In the genomic region with DNA sequence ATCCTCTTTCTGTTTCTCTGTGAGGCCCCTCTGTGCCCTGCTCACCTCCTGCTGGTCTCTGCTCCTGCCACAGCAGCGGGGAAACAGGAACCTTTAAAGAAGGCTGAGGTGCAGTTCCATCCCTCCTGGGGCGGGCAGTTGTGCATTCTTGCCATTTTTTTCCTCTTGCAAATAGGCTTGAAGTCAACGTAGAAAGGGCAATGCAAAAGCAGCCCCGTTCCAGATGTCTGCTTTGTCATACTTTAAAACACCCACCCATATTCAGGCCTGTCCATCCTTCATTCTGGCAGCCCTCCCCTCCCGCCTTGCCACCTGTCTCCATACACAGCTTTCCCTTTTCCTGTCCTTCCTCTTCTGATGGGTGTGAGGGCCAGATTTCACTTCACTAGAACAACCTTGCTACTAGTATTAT, we compare ENCODE assay signal across 9 cellular contexts.
DNase-seq lines count a peak whose midpoint lies in the region; ATAC-seq, FAIRE-seq and TF ChIP-seq lines count a peak whose summit lies in the region.
"Had no signal": no experiment of that assay in that cellular context is flagged by ENCODE, and none has a peak within 500 bp of the region (broad histone marks: within the 10 kb centered on the region; RNA-seq: fewer than 3 reads in every experiment).

No MANE protein-coding gene starts in this region.

- FAIRE-seq in D721Med (lab: Jason Lieb, UNC): no peak
- FAIRE-seq: colon had no signal

- peak; percentile 38 for DNase-seq in KBM-7
- DNase-seq in cardiac fibroblast (ENCODE audit: low read depth in 2 of 2): peak; percentile 92 to 93
- DNase-seq in suprapubic skin (ENCODE audit: low spot score in 2 of 2): no peak
- DNase-seq in D721Med (ENCODE audit: insufficient read length, low spot score): no peak

- no peak for TF ChIP-seq CTCF in cardiac fibroblast (IDR thresholded peaks at IDR 0.05; ENCODE audit: low read depth, low read length)
- no peak for TF ChIP-seq CTCF in suprapubic skin (IDR thresholded peaks at IDR 0.05)
- no peak for TF ChIP-seq CTCF in D721Med (IDR thresholded peaks at IDR 0.05; ENCODE audit: insufficient read depth, missing control alignments)

- no peak for ATAC-seq in HG03159 (IDR thresholded peaks at IDR 0.05; ENCODE audit: unreplicated experiment)
- ATAC-seq in HG03521 (IDR thresholded peaks at IDR 0.05; ENCODE audit: unreplicated experiment): no peak
- no peak for ATAC-seq in HG02884 (IDR thresholded peaks at IDR 0.05; ENCODE audit: unreplicated experiment)

- H3K9me3 ChIP-seq in suprapubic skin: no peaks in the 10 kb centered on the region

- H3K4me3 ChIP-seq in cardiac fibroblast (replicated peaks in 1 of 2; ENCODE audit: low read depth in 2 of 2, low read length in 2 of 2) (no peak overlapping the region), suprapubic skin (peak overlapping the region; percentile 23)

- H3K27ac ChIP-seq in layer of hippocampus (ENCODE audit: low read depth, low read length): peak overlapping the region; percentile 95
- H3K27ac ChIP-seq in suprapubic skin: peak overlapping the region; percentile 96

- 70% methylated on average over 5 of the region's 5 CpGs for WGBS in suprapubic skin

- TF ChIP-seq EP300 in suprapubic skin (IDR thresholded peaks at IDR 0.05): no peak

- no peak for TF ChIP-seq POLR2A in suprapubic skin (IDR thresholded peaks at IDR 0.05)

- H3K27me3 ChIP-seq in layer of hippocampus (ENCODE audit: control insufficient read depth, insufficient read depth, low read length): no peaks in the 10 kb centered on the region
- H3K27me3 ChIP-seq in suprapubic skin: no peaks in the 10 kb centered on the region

- in situ Hi-C loops in KBM-7 (cut with MboI; ENCODE audit: low pct_unique_long_range_greater_than_20kb, low sequenced_read_pairs): no loop called here

- H3K36me3 ChIP-seq in suprapubic skin: no peaks in the 10 kb centered on the region

- peaks cover 90% of the 10 kb centered on the region for H3K4me1 ChIP-seq in suprapubic skin

Comparison
In these comparisons a context has a peak if more than half of its experiments do, and no peak if none do; other contexts are left out.
1. DNase-seq: peak in KBM-7 (single experiment) and cardiac fibroblast (2 of 2); none in suprapubic skin (0 of 2) and D721Med (single experiment).